In genomic region chr1:236604218-236605029, GRCh38 we compare ENCODE assay signal across 1 cellular context.
A peak's percentile ranks its signal among the peaks of the same experiment; 100 is the strongest.
TF ChIP-seq lines count a peak whose summit lies in the region.

Gene HEATR1, minus strand, starts transcription at chr1:236604516. Its CDS starts 421 bp downstream, at chr1:236604095.

TF ChIP-seq in K562, 482 proteins besides CTCF, POLR2A, EP300 and RAD21 (continued from another document and continues in another):
- TF ChIP-seq, protein P1, sequence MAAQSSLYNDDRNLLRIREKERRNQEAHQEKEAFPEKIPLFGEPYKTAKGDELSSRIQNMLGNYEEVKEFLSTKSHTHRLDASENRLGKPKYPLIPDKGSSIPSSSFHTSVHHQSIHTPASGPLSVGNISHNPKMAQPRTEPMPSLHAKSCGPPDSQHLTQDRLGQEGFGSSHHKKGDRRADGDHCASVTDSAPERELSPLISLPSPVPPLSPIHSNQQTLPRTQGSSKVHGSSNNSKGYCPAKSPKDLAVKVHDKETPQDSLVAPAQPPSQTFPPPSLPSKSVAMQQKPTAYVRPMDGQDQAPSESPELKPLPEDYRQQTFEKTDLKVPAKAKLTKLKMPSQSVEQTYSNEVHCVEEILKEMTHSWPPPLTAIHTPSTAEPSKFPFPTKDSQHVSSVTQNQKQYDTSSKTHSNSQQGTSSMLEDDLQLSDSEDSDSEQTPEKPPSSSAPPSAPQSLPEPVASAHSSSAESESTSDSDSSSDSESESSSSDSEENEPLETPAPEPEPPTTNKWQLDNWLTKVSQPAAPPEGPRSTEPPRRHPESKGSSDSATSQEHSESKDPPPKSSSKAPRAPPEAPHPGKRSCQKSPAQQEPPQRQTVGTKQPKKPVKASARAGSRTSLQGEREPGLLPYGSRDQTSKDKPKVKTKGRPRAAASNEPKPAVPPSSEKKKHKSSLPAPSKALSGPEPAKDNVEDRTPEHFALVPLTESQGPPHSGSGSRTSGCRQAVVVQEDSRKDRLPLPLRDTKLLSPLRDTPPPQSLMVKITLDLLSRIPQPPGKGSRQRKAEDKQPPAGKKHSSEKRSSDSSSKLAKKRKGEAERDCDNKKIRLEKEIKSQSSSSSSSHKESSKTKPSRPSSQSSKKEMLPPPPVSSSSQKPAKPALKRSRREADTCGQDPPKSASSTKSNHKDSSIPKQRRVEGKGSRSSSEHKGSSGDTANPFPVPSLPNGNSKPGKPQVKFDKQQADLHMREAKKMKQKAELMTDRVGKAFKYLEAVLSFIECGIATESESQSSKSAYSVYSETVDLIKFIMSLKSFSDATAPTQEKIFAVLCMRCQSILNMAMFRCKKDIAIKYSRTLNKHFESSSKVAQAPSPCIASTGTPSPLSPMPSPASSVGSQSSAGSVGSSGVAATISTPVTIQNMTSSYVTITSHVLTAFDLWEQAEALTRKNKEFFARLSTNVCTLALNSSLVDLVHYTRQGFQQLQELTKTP (IDR thresholded peaks at IDR 0.05; ENCODE audit: low read depth in 1 of 2, partially characterized antibody in 2 of 2), result no peak
- TF ChIP-seq ARHGAP35 (IDR thresholded peaks at IDR 0.05; ENCODE audit: partially characterized antibody) (no peak), ZFP91 (CRISPR knock-in tag; IDR thresholded peaks at IDR 0.05) (0 out of 2 replicates have a peak, but pooled peaks have one; percentile 23), ZNF232 (CRISPR knock-in tag; IDR thresholded peaks at IDR 0.05) (0 out of 2 replicates have a peak, but pooled peaks have one; percentile 50), SREBF1 (IDR thresholded peaks at IDR 0.05; ENCODE audit: borderline replicate concordance, low read depth, low read length) (no peak), HDAC6 (IDR thresholded peaks at IDR 0.05; ENCODE audit: low read depth, low read length) (no peak), ZNF57 (CRISPR knock-in tag; IDR thresholded peaks at IDR 0.05) (no peak), TCFL5 (CRISPR knock-in tag; conservative IDR thresholded peaks at IDR 0.05) (no peak), ETV5 (CRISPR knock-in tag; IDR thresholded peaks at IDR 0.05; ENCODE audit: low read depth) (peak; percentile 64), CUX1 (CRISPR knock-in tag; IDR thresholded peaks at IDR 0.05) (no peak), CBFA2T3 (IDR thresholded peaks at IDR 0.05) (no peak), RAD51 (IDR thresholded peaks at IDR 0.05; ENCODE audit: borderline replicate concordance, low read depth) (peak; percentile 98), FOXK1 (CRISPR knock-in tag; IDR thresholded peaks at IDR 0.05; ENCODE audit: borderline replicate concordance) (peak; percentile 67; the same call in 1 of the 2 replicates), PHB2 (IDR thresholded peaks at IDR 0.05; ENCODE audit: low read depth) (no peak), POLR3G (IDR thresholded peaks at IDR 0.05; ENCODE audit: extremely low read depth, insufficient read length, insufficient replicate concordance) (no peak), ZNF518B (CRISPR knock-in tag; IDR thresholded peaks at IDR 0.05) (no peak), TCF3 (CRISPR knock-in tag; IDR thresholded peaks at IDR 0.05) (no peak), XRCC5 (IDR thresholded peaks at IDR 0.05; ENCODE audit: low read depth, low read length) (no peak; the same call in 1 of the 2 replicates), POLR3A (IDR thresholded peaks at IDR 0.05; ENCODE audit: borderline replicate concordance, extremely low read depth, insufficient read depth, insufficient read length) (no peak), MTF1 (CRISPR knock-in tag; IDR thresholded peaks at IDR 0.05; ENCODE audit: borderline replicate concordance) (no peak), ZNF584 (CRISPR knock-in tag; IDR thresholded peaks at IDR 0.05; ENCODE audit: low read depth) (no peak), ZNF253 (CRISPR knock-in tag; conservative IDR thresholded peaks at IDR 0.05) (no peak), CAMTA2 (CRISPR knock-in tag; conservative IDR thresholded peaks at IDR 0.05) (no peak), NCOA6 (IDR thresholded peaks at IDR 0.05) (no peak), DMBX1 (CRISPR knock-in tag; IDR thresholded peaks at IDR 0.05; ENCODE audit: borderline replicate concordance) (0 out of 2 replicates have a peak, but pooled peaks have one; percentile 55), CHD4 (IDR thresholded peaks at IDR 0.05; ENCODE audit: insufficient read depth, insufficient replicate concordance, low read depth, low read length, poor library complexity, severe bottlenecking) (no peak), SMAD1 (IDR thresholded peaks at IDR 0.05; ENCODE audit: low read depth, low read length, partially characterized antibody) (peak; percentile 18), ZNF175 (CRISPR knock-in tag; IDR thresholded peaks at IDR 0.05; ENCODE audit: low read depth) (no peak), RBM39 (optimal IDR thresholded peaks at IDR 0.05; ENCODE audit: low read depth, low read length) (no peak), XRCC4 (IDR thresholded peaks at IDR 0.05; ENCODE audit: extremely low read depth, insufficient read depth, insufficient read length) (no peak), ZNF239 (CRISPR knock-in tag; IDR thresholded peaks at IDR 0.05) (no peak), E2F1 (CRISPR knock-in tag; IDR thresholded peaks at IDR 0.05) (peak; percentile 27; the same call in 1 of the 2 replicates)
- TF ChIP-seq, protein P2, sequence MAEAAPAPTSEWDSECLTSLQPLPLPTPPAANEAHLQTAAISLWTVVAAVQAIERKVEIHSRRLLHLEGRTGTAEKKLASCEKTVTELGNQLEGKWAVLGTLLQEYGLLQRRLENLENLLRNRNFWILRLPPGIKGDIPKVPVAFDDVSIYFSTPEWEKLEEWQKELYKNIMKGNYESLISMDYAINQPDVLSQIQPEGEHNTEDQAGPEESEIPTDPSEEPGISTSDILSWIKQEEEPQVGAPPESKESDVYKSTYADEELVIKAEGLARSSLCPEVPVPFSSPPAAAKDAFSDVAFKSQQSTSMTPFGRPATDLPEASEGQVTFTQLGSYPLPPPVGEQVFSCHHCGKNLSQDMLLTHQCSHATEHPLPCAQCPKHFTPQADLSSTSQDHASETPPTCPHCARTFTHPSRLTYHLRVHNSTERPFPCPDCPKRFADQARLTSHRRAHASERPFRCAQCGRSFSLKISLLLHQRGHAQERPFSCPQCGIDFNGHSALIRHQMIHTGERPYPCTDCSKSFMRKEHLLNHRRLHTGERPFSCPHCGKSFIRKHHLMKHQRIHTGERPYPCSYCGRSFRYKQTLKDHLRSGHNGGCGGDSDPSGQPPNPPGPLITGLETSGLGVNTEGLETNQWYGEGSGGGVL (CRISPR knock-in tag; IDR thresholded peaks at IDR 0.05), result no peak
- TF ChIP-seq, protein P3, sequence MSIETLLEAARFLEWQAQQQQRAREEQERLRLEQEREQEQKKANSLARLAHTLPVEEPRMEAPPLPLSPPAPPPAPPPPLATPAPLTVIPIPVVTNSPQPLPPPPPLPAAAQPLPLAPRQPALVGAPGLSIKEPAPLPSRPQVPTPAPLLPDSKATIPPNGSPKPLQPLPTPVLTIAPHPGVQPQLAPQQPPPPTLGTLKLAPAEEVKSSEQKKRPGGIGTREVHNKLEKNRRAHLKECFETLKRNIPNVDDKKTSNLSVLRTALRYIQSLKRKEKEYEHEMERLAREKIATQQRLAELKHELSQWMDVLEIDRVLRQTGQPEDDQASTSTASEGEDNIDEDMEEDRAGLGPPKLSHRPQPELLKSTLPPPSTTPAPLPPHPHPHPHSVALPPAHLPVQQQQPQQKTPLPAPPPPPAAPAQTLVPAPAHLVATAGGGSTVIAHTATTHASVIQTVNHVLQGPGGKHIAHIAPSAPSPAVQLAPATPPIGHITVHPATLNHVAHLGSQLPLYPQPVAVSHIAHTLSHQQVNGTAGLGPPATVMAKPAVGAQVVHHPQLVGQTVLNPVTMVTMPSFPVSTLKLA (conservative IDR thresholded peaks at IDR 0.05), result peak; percentile 96 to 99
- TF ChIP-seq, protein P4, sequence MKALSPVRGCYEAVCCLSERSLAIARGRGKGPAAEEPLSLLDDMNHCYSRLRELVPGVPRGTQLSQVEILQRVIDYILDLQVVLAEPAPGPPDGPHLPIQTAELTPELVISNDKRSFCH (CRISPR knock-in tag; IDR thresholded peaks at IDR 0.05), result no peak
- TF ChIP-seq, protein P4 (tag; IDR thresholded peaks at IDR 0.05), result no peak
- TF ChIP-seq, protein P5, sequence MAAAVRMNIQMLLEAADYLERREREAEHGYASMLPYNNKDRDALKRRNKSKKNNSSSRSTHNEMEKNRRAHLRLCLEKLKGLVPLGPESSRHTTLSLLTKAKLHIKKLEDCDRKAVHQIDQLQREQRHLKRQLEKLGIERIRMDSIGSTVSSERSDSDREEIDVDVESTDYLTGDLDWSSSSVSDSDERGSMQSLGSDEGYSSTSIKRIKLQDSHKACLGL (CRISPR knock-in tag; IDR thresholded peaks at IDR 0.05; ENCODE audit: borderline replicate concordance, poor library complexity, severe bottlenecking), result peak; percentile 85
- TF ChIP-seq, protein P6, sequence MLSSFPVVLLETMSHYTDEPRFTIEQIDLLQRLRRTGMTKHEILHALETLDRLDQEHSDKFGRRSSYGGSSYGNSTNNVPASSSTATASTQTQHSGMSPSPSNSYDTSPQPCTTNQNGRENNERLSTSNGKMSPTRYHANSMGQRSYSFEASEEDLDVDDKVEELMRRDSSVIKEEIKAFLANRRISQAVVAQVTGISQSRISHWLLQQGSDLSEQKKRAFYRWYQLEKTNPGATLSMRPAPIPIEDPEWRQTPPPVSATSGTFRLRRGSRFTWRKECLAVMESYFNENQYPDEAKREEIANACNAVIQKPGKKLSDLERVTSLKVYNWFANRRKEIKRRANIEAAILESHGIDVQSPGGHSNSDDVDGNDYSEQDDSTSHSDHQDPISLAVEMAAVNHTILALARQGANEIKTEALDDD (IDR thresholded peaks at IDR 0.05), result 0 out of 2 replicates have a peak, but pooled peaks have one; percentile 17
